Comparison of ENCODE assay signal across 12 cellular contexts in genomic region chr3:103127737-103128136, GRCh38.
DNase-seq lines count a peak whose midpoint lies in the region; ATAC-seq and TF ChIP-seq lines count a peak whose summit lies in the region.
"Had no signal": no experiment of that assay in that cellular context is flagged by ENCODE, and none has a peak within 500 bp of the region (broad histone marks: within the 10 kb centered on the region; RNA-seq: fewer than 3 reads in every experiment).

No MANE protein-coding gene starts in this region.

- no peaks in the 10 kb centered on the region for H3K36me3 ChIP-seq in esophagus muscularis mucosa
- H3K36me3 ChIP-seq: gastrocnemius medialis had no signal

- TF ChIP-seq POLR2A in esophagus muscularis mucosa (IDR thresholded peaks at IDR 0.05; ENCODE audit: low read depth): no peak

- H3K27ac ChIP-seq in esophagus muscularis mucosa (replicated peaks in 1 of 4): no peak overlapping the region
- H3K27ac ChIP-seq: gastrocnemius medialis had no signal

- H3K4me1 ChIP-seq in esophagus muscularis mucosa: no peaks in the 10 kb centered on the region
- H3K4me1 ChIP-seq: gastrocnemius medialis had no signal

- no peaks in the 10 kb centered on the region for H3K9me3 ChIP-seq in esophagus muscularis mucosa
- H3K9me3 ChIP-seq: gastrocnemius medialis had no signal

- no peak for TF ChIP-seq EP300 in esophagus muscularis mucosa (IDR thresholded peaks at IDR 0.05)

- TF ChIP-seq CTCF in esophagus muscularis mucosa (IDR thresholded peaks at IDR 0.05): no peak

- intact Hi-C loops in esophagus muscularis mucosa (cut with DNase I): no loop called here

- H3K27me3 ChIP-seq in esophagus muscularis mucosa: no peaks in the 10 kb centered on the region
- H3K27me3 ChIP-seq: gastrocnemius medialis had no signal

- no peak overlapping the region for H3K4me3 ChIP-seq in esophagus muscularis mucosa
- H3K4me3 ChIP-seq: gastrocnemius medialis had no signal

- DNase-seq in GM19238 (ENCODE audit: insufficient read length, low spot score): peak; percentile 5
- peak; percentile 17 for DNase-seq in non-pigmented ciliary epithelial cell (ENCODE audit: low read depth)
- DNase-seq in activated CD8-positive, alpha-beta memory T cell treated with anti-CD3 and anti-CD28 coated beads for 24 hours: no peak
- DNase-seq in esophagus muscularis mucosa (ENCODE audit: extremely low spot score): no peak
- no peak for DNase-seq in inferior parietal cortex (ENCODE audit: extremely low spot score)
- DNase-seq: anterior cingulate cortex; gastrocnemius medialis; GF-D8; naive B cell; stimulated activated CD4-positive, alpha-beta T cell treated with anti-CD3 and anti-CD28 coated beads, Interleukin-4, amount 100 ng/mL, for 1 hour had no signal

- ATAC-seq in HG02623 (IDR thresholded peaks at IDR 0.05; ENCODE audit: unreplicated experiment) (peak; percentile 95), HG03521 (IDR thresholded peaks at IDR 0.05; ENCODE audit: unreplicated experiment) (peak; percentile 94)
- ATAC-seq: gastrocnemius medialis had no signal

- WGBS in esophagus muscularis mucosa: 65% methylated on average over 1 of the region's 1 CpG

Comparison
In these comparisons a context has a peak if more than half of its experiments do, and no peak if none do; other contexts are left out.
1. DNase-seq: peak in GM19238 (single experiment) and non-pigmented ciliary epithelial cell (single experiment); none in activated CD8-positive, alpha-beta memory T cell treated with anti-CD3 and anti-CD28 coated beads for 24 hours (single experiment), esophagus muscularis mucosa (single experiment) and inferior parietal cortex (single experiment).